In genomic region chr1:85200870-85201339, GRCh38 we compare ENCODE assay signal across 8 cellular contexts. TPM values are rescaled to one million over a fixed set of nuclear protein-coding genes. Genes with fewer than 3 reads are reported as not detected.
DNase-seq lines count a peak whose midpoint lies in the region; ATAC-seq and TF ChIP-seq lines count a peak whose summit lies in the region.

A gene with protein sequence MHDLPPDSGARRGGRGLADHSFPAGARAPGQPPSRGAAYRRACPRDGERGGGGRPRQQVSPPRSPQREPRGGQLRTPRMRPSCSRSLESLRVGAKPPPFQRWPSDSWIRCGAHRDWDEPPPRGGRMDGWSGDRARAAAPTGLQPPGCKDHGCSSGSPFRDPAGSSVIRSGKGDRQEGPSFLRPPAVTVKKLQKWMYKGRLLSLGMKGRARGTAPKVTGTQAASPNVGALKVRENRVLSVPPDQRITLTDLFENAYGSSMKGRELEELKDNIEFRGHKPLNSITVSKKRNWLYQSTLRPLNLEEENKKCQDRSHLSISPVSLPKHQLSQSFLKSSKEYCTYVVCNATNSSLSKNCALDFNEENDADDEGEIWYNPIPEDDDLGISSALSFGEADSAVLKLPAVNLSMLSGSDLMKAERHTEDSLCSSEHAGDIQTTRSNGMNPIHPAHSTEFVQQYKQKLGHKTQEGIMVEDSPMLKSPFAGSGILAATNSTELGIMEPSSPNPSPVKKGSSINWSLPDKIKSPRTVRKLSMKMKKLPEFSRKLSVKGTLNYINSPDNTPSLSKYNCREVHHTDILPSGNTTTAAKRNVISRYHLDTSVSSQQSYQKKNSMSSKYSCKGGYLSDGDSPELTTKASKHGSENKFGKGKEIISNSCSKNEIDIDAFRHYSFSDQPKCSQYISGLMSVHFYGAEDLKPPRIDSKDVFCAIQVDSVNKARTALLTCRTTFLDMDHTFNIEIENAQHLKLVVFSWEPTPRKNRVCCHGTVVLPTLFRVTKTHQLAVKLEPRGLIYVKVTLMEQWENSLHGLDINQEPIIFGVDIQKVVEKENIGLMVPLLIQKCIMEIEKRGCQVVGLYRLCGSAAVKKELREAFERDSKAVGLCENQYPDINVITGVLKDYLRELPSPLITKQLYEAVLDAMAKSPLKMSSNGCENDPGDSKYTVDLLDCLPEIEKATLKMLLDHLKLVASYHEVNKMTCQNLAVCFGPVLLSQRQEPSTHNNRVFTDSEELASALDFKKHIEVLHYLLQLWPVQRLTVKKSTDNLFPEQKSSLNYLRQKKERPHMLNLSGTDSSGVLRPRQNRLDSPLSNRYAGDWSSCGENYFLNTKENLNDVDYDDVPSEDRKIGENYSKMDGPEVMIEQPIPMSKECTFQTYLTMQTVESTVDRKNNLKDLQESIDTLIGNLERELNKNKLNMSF (minus strand): TSS chr1:85201016. CDS start chr1:85200996, 20 bp downstream.

- peaks cover 0 to 2% (median 0%) of the 10 kb centered on the region in 7 donors for H3K9me3 Mint-ChIP-seq in CD4-positive, CD25-positive, alpha-beta regulatory T cell
- H3K9me3 Mint-ChIP-seq in nephron, result no peaks in the 10 kb centered on the region

- no peaks in the 10 kb centered on the region for H3K9me3 ChIP-seq in CD4-positive, CD25-positive, alpha-beta regulatory T cell (ENCODE audit: control insufficient read depth in 2 of 2, low read length in 2 of 2)
- H3K9me3 ChIP-seq in OCI-LY1 (ENCODE audit: low read length), result no peaks in the 10 kb centered on the region
- no peaks in the 10 kb centered on the region for H3K9me3 ChIP-seq in fibroblast of lung (ENCODE audit: control insufficient read depth, insufficient read depth, low read depth, low read length)

- H3F3A ChIP-seq in OCI-LY1 (ENCODE audit: insufficient read depth, low read length), result no peaks in the 10 kb centered on the region

- no peaks in the 10 kb centered on the region for H3K79me2 ChIP-seq in OCI-LY1 (ENCODE audit: insufficient read depth, low read length)
- H3K79me2 ChIP-seq in fibroblast of lung (ENCODE audit: control insufficient read depth, insufficient read depth, low read length), result peaks cover 6% of the 10 kb centered on the region

- peak within 1 kb of the TSS; percentile 88 to 99 (median 98) for H3K27ac Mint-ChIP-seq in CD4-positive, CD25-positive, alpha-beta regulatory T cell
- H3K27ac Mint-ChIP-seq in nephron, result peak within 1 kb of the TSS; percentile 97 to 99 (median 99)

- 0 out of 2 replicates have a peak within 1 kb of the TSS, but pooled peaks have one; percentile 44 for H2AFZ ChIP-seq in OCI-LY1 (ENCODE audit: low read length)
- H2AFZ ChIP-seq in fibroblast of lung (ENCODE audit: low read length), result peak within 1 kb of the TSS; percentile 93

- peak; percentile 81 to 85 for ATAC-seq in CD4-positive, CD25-positive, alpha-beta regulatory T cell (ENCODE audit: low read depth in 2 of 2)
- ATAC-seq in GM19438 (IDR thresholded peaks at IDR 0.05; ENCODE audit: low read depth, unreplicated experiment), result peak; percentile 81
- ATAC-seq in HG03558 (IDR thresholded peaks at IDR 0.05; ENCODE audit: extremely low read depth, unreplicated experiment), result peak; percentile 41

- H4K20me1 ChIP-seq in OCI-LY1 (ENCODE audit: insufficient read depth, low read length) (no peaks in the 10 kb centered on the region), fibroblast of lung (ENCODE audit: control insufficient read depth, extremely low read depth, insufficient read depth, low read length) (no peaks in the 10 kb centered on the region)

- no peaks in the 10 kb centered on the region for H3K9me2 ChIP-seq in OCI-LY1 (ENCODE audit: low read depth, low read length)

- H3K27me3 ChIP-seq in CD4-positive, CD25-positive, alpha-beta regulatory T cell (ENCODE audit: control insufficient read depth, insufficient read depth, low read length), result peaks cover 25% of the 10 kb centered on the region
- H3K27me3 ChIP-seq in OCI-LY1 (ENCODE audit: insufficient read depth, low read length) (no peaks in the 10 kb centered on the region), fibroblast of lung (ENCODE audit: control insufficient read depth, insufficient read depth, low read length) (no peaks in the 10 kb centered on the region)

- H3K27ac ChIP-seq in CD4-positive, CD25-positive, alpha-beta regulatory T cell (ENCODE audit: insufficient read depth, low read length, poor library complexity, severe bottlenecking), result peak within 1 kb of the TSS; percentile 83
- H3K27ac ChIP-seq in OCI-LY1 (ENCODE audit: low read depth, low read length, poor library complexity, severe bottlenecking), result no peak within 1 kb of the TSS
- peak within 1 kb of the TSS; percentile 82 for H3K27ac ChIP-seq in fibroblast of lung (ENCODE audit: insufficient read depth, low read length)

- peak within 1 kb of the TSS; percentile 75 for H3K4me3 ChIP-seq in CD4-positive, CD25-positive, alpha-beta regulatory T cell (ENCODE audit: low read depth, low read length)
- H3K4me3 ChIP-seq in OCI-LY1 (ENCODE audit: low read depth, low read length, poor library complexity, severe bottlenecking), result peak within 1 kb of the TSS; percentile 73
- H3K4me3 ChIP-seq in fibroblast of lung (replicated peaks in 1 of 4; ENCODE audit: control extremely low read depth in 1 of 4, insufficient read depth in 1 of 4, low read depth in 3 of 4, low read length in 4 of 4), result peak within 1 kb of the TSS; percentile 67 to 92 (median 79)

- H3K4me2 ChIP-seq in OCI-LY1 (ENCODE audit: low read length) (peak within 1 kb of the TSS; percentile 85), fibroblast of lung (ENCODE audit: extremely low read depth, insufficient read depth, low read length) (peak within 1 kb of the TSS; percentile 98)

- no peaks in the 10 kb centered on the region for H3K36me3 Mint-ChIP-seq in CD4-positive, CD25-positive, alpha-beta regulatory T cell
- H3K36me3 Mint-ChIP-seq in nephron (ENCODE audit: low read depth), result no peaks in the 10 kb centered on the region

- peaks cover 7 to 31% (median 16%) of the 10 kb centered on the region in 4 donors for H3K4me1 Mint-ChIP-seq in CD4-positive, CD25-positive, alpha-beta regulatory T cell
- peaks cover 33% of the 10 kb centered on the region for H3K4me1 Mint-ChIP-seq in nephron

- TF ChIP-seq CTCF in OCI-LY1 (IDR thresholded peaks at IDR 0.05; ENCODE audit: low read length) (no peak), fibroblast of lung (conservative IDR thresholded peaks at IDR 0.05 in 1 of 2, IDR thresholded peaks at IDR 0.05 in 1 of 2; ENCODE audit: low read depth in 1 of 2, low read length in 2 of 2) (no peak), nephron (IDR thresholded peaks at IDR 0.05; ENCODE audit: unreplicated experiment in 3 of 3) (no peak)

- H3K4me3 Mint-ChIP-seq in CD4-positive, CD25-positive, alpha-beta regulatory T cell, result peak within 1 kb of the TSS; percentile 94 to 99 (median 98)
- H3K4me3 Mint-ChIP-seq in nephron, result peak within 1 kb of the TSS; percentile 94 to 98 (median 96)

- H3K36me3 ChIP-seq in CD4-positive, CD25-positive, alpha-beta regulatory T cell (ENCODE audit: control insufficient read depth, insufficient read depth, low read length), result no peaks in the 10 kb centered on the region
- H3K36me3 ChIP-seq in OCI-LY1 (ENCODE audit: insufficient read depth, low read length) (no peaks in the 10 kb centered on the region), fibroblast of lung (ENCODE audit: control insufficient read depth, insufficient read depth, low read length) (no peaks in the 10 kb centered on the region)

- peak; percentile 61 to 83 (median 82) for DNase-seq in CD4-positive, CD25-positive, alpha-beta regulatory T cell
- peak; percentile 74 to 80 for DNase-seq in activated T-cell treated with anti-CD3 and anti-CD28 coated beads, Interleukin-2, amount 50 U/mL, for 48 hours
- DNase-seq in fibroblast of lung (ENCODE audit: low read depth in 2 of 2), result peak; percentile 56 to 71
- DNase-seq in stimulated activated naive CD4-positive, alpha-beta T cell treated with Interleukin-2 at 50 U/mL for 16 hours (lab: John Stamatoyannopoulos, UW), result peak; percentile 63

- H3K9ac ChIP-seq in OCI-LY1 (ENCODE audit: low read length), result peak within 1 kb of the TSS; percentile 66
- peak within 1 kb of the TSS; percentile 84 for H3K9ac ChIP-seq in fibroblast of lung (ENCODE audit: insufficient read depth, low read length)

- H3K4me1 ChIP-seq in CD4-positive, CD25-positive, alpha-beta regulatory T cell (ENCODE audit: control insufficient read depth, insufficient read depth, low read length, poor library complexity, severe bottlenecking), result peaks cover 19% of the 10 kb centered on the region
- peaks cover 24% of the 10 kb centered on the region for H3K4me1 ChIP-seq in OCI-LY1 (ENCODE audit: insufficient read depth, low read length, severe bottlenecking)
- no peaks in the 10 kb centered on the region for H3K4me1 ChIP-seq in fibroblast of lung (ENCODE audit: control insufficient read depth, extremely low read depth, insufficient read depth, low read length)

- peaks cover 73% of the 10 kb centered on the region for H3K27me3 Mint-ChIP-seq in CD4-positive, CD25-positive, alpha-beta regulatory T cell
- H3K27me3 Mint-ChIP-seq in nephron (ENCODE audit: low read depth), result peaks cover 38% of the 10 kb centered on the region

RNA-seq across cellular contexts. Expression of the gene that starts here (rescaled TPM):
- total RNA-seq in CD4-positive, CD25-positive, alpha-beta regulatory T cell, result 1.3 TPM
- 1 to 10 TPM; 1.0 to 4.1 (median 1.8) TPM for polyA plus RNA-seq in CD4-positive, CD25-positive, alpha-beta regulatory T cell
- 7.4 TPM in 2 replicates for total RNA-seq in fibroblast of lung
- polyA plus RNA-seq in fibroblast of lung, result 2.9 and 3.6 TPM in 2 replicates
- polyA plus RNA-seq in fibroblast of lung (2012), result 1.3 and 1.8 TPM in 2 replicates
- 2.6 and 4.5 TPM in 2 replicates for polyA minus RNA-seq in fibroblast of lung (ENCODE audit: low replicate concordance)
